ENCODE assay signal across 18 cellular contexts in genomic region chr14:85050180-85050579, GRCh38.
DNase-seq lines count a peak whose midpoint lies in the region; ATAC-seq and TF ChIP-seq lines count a peak whose summit lies in the region.
"Had no signal": no experiment of that assay in that cellular context is flagged by ENCODE, and none has a peak within 500 bp of the region (broad histone marks: within the 10 kb centered on the region; RNA-seq: fewer than 3 reads in every experiment).

No MANE protein-coding gene starts in this region.

- H3K27ac ChIP-seq in BLaER1 treated with 17β-estradiol and CSF1 and Interleukin-3, amounts not matched to agents 10 nM and 100 nM: no peak overlapping the region
- no peak overlapping the region for H3K27ac ChIP-seq in MM.1S (ENCODE audit: low read length)
- H3K27ac ChIP-seq in OCI-LY3 (ENCODE audit: low read length): no peak overlapping the region

- no peak overlapping the region for H2AFZ ChIP-seq in MM.1S (ENCODE audit: low read length)
- H2AFZ ChIP-seq in OCI-LY3 (ENCODE audit: low read depth, low read length): no peak overlapping the region

- H3K27me3 ChIP-seq in BLaER1 treated with 17β-estradiol and CSF1 and Interleukin-3, amounts not matched to agents 10 nM and 100 nM: no peaks in the 10 kb centered on the region
- H3K27me3 ChIP-seq in MM.1S (replicated peaks; ENCODE audit: insufficient read depth, low read length): peaks cover 28% of the 10 kb centered on the region
- peaks cover 39% of the 10 kb centered on the region for H3K27me3 ChIP-seq in OCI-LY3 (ENCODE audit: low read depth, low read length)
- H3K27me3 ChIP-seq: BE2C had no signal

- no peaks in the 10 kb centered on the region for H4K20me1 ChIP-seq in BLaER1 treated with 17β-estradiol and CSF1 and Interleukin-3, amounts not matched to agents 10 nM and 100 nM
- no peaks in the 10 kb centered on the region for H4K20me1 ChIP-seq in MM.1S (ENCODE audit: insufficient read depth, low read length)
- H4K20me1 ChIP-seq in OCI-LY3 (ENCODE audit: insufficient read depth, low read length): no peaks in the 10 kb centered on the region

- H3F3A ChIP-seq in MM.1S (ENCODE audit: insufficient read depth, low read length): no peaks in the 10 kb centered on the region

- H3K4me1 ChIP-seq in BLaER1 treated with 17β-estradiol and CSF1 and Interleukin-3, amounts not matched to agents 10 nM and 100 nM: peaks cover 0 to 16% (median 11%) of the 10 kb centered on the region in 10 experiments; a peak in 10 of 20 replicates
- H3K4me1 ChIP-seq in MM.1S (ENCODE audit: low read length): no peaks in the 10 kb centered on the region
- H3K4me1 ChIP-seq in OCI-LY3 (ENCODE audit: low read length): peaks cover 14% of the 10 kb centered on the region
- H3K4me1 ChIP-seq: BE2C had no signal

- no peak overlapping the region for H3K9ac ChIP-seq in BLaER1 treated with 17β-estradiol and CSF1 and Interleukin-3, amounts not matched to agents 10 nM and 100 nM
- H3K9ac ChIP-seq in MM.1S (ENCODE audit: low read length) (no peak overlapping the region), OCI-LY3 (ENCODE audit: low read length) (no peak overlapping the region)

- H3K4me3 ChIP-seq in BLaER1 treated with 17β-estradiol and CSF1 and Interleukin-3, amounts not matched to agents 10 nM and 100 nM: no peak overlapping the region
- no peak overlapping the region for H3K4me3 ChIP-seq in MM.1S (ENCODE audit: low read length)
- H3K4me3 ChIP-seq in OCI-LY3 (ENCODE audit: low read length): no peak overlapping the region; the same call in 1 of the 2 replicates
- H3K4me3 ChIP-seq: GM12878 had no signal

- no peaks in the 10 kb centered on the region for H3K79me2 ChIP-seq in MM.1S (ENCODE audit: low read length)
- no peaks in the 10 kb centered on the region for H3K79me2 ChIP-seq in OCI-LY3 (ENCODE audit: low read length)

- DNase-seq in MM.1S (peak; percentile 60), GF-D8 (lab: John Stamatoyannopoulos, UW) (no peak), DMS153 (lab: John Stamatoyannopoulos, UW) (no peak)
- DNase-seq in stimulated activated naive CD4-positive, alpha-beta T cell (lab: John Stamatoyannopoulos, UW): no peak
- DNase-seq: 8988T; ACHN; BE2C; C1 segment of cervical spinal cord; CD4-positive, alpha-beta memory T cell; CD4-positive, CD25-positive, alpha-beta regulatory T cell; CD8-positive, alpha-beta memory T cell; COR-L47; DMS 273 treated with DMSO at 0.1 percent for 48 hours; DMS79 treated with DMSO at 0.1 percent for 48 hours had no signal

- no peaks in the 10 kb centered on the region for H3K9me2 ChIP-seq in MM.1S (replicated peaks; ENCODE audit: insufficient read depth, low read length)

- TF ChIP-seq CTCF in MM.1S (IDR thresholded peaks at IDR 0.05; ENCODE audit: low read length) (no peak), OCI-LY3 (IDR thresholded peaks at IDR 0.05; ENCODE audit: low read depth, low read length) (no peak)

- peak overlapping the region in 7 of 11 experiments; percentile 31 to 50 (median 45); a peak in 10 of 22 replicates for H3K4me2 ChIP-seq in BLaER1 treated with 17β-estradiol and CSF1 and Interleukin-3, amounts not matched to agents 10 nM and 100 nM
- H3K4me2 ChIP-seq in MM.1S (ENCODE audit: low read depth, low read length) (no peak overlapping the region), OCI-LY3 (ENCODE audit: low read length) (peak overlapping the region; percentile 55)

- H3K9me3 ChIP-seq in BLaER1 treated with 17β-estradiol and CSF1 and Interleukin-3, amounts not matched to agents 10 nM and 100 nM (replicated peaks in 1 of 11): peaks cover 27 to 39% (median 31%) of the 10 kb centered on the region in 11 experiments
- H3K9me3 ChIP-seq in MM.1S (replicated peaks; ENCODE audit: insufficient read depth, low read length) (no peaks in the 10 kb centered on the region), OCI-LY3 (ENCODE audit: insufficient read depth, low read length) (peaks cover 24% of the 10 kb centered on the region; the same call in 1 of the 2 replicates)
- H3K9me3 ChIP-seq: BE2C had no signal

- no peak for ATAC-seq in GM18907 (IDR thresholded peaks at IDR 0.05; ENCODE audit: unreplicated experiment)
- ATAC-seq: GM12878 had no signal

- H3K36me3 ChIP-seq in BLaER1 treated with 17β-estradiol and CSF1 and Interleukin-3, amounts not matched to agents 10 nM and 100 nM: no peaks in the 10 kb centered on the region
- H3K36me3 ChIP-seq in MM.1S (replicated peaks; ENCODE audit: insufficient read depth, low read length): no peaks in the 10 kb centered on the region
- H3K36me3 ChIP-seq in OCI-LY3 (replicated peaks; ENCODE audit: low read depth, low read length): peaks cover 16% of the 10 kb centered on the region
- H3K36me3 ChIP-seq: BE2C had no signal
